ENCODE assay signal across 8 cellular contexts in the genomic region with DNA sequence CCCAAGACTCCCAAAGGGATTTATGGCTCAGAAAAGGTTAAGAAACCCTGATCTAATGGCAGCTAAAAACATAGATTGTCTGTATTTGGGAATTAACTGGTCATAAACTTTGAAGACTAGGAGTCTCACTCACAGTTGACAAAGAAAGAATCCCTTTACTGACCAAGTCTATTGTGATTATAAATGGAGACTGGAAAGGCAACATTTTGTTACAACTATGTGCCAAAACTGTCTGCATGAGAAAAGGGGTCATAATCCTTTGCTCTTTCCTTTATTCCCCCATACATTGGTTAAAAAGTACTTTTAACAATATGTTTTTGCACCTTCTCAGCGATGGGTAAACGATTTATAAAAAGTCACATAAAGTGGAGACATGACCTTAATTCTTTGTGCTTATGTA.
"Had no signal": no experiment of that assay in that cellular context is flagged by ENCODE, and none has a peak within 500 bp of the region (broad histone marks: within the 10 kb centered on the region; RNA-seq: fewer than 3 reads in every experiment).

No MANE protein-coding gene starts in this region.

- H3K27ac ChIP-seq: HL-60, KMS-11 had no signal

- ATAC-seq: HepG2, K562 had no signal

- H3K4me1 Mint-ChIP-seq: IgD-negative memory B cell had no signal

- H3K36me3 Mint-ChIP-seq: IgD-negative memory B cell had no signal

- DNase-seq: IMR-90, KBM-7, KG1 had no signal

- H3K4me2 ChIP-seq: KMS-11 had no signal

- H3K4me3 ChIP-seq: K562 had no signal

- H3K9me3 Mint-ChIP-seq: IgD-negative memory B cell had no signal

- H3K27ac Mint-ChIP-seq: IgD-negative memory B cell had no signal

- H3K9ac ChIP-seq: KMS-11 had no signal

- H3K4me3 Mint-ChIP-seq: IgD-negative memory B cell had no signal
